In the genomic region with DNA sequence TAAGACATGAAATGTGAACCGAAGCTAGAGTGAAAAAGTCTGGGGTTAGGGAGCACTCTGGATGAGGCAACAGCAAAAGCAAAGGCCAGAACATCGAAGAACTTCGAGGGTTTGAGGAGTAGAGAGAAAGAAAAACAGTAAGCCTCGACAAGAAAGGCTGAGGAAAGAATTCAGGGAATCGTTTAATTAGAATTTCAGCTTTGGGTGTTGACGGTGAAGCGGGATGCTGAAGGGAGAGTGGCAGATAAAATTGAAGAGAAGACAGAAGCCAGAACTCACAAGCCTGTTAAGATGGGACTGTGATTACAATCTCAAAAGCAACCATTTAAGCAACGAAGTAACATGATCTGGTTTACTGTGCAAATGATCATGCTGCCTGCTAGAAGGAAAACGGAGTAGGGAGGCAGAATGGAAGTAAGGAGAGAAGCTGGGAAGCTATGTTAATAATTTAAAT, we compare ENCODE assay signal across 9 cellular contexts. TPM values are rescaled to one million over a fixed set of nuclear protein-coding genes. Genes with fewer than 3 reads are reported as not detected.
DNase-seq lines count a peak whose midpoint lies in the region; ATAC-seq and TF ChIP-seq lines count a peak whose summit lies in the region.
"Had no signal": no experiment of that assay in that cellular context is flagged by ENCODE, and none has a peak within 500 bp of the region (broad histone marks: within the 10 kb centered on the region; RNA-seq: fewer than 3 reads in every experiment).

No MANE protein-coding gene starts in this region.

- no peaks in the 10 kb centered on the region for H3K9me3 Mint-ChIP-seq in natural killer cell

- CTCF ChIA-PET in RWPE1 (lab: Yijun Ruan, JAX), result interaction anchor here (0.5 to 1.4 kb wide), 2 partner anchors 14 to 30 kb away, joined by 3 to 4 read pairs; no protein-coding TSS in a partner anchor

- no peaks in the 10 kb centered on the region for H3K27me3 Mint-ChIP-seq in natural killer cell (ENCODE audit: low read depth in 2 of 2)

- H3K27ac ChIP-seq in cingulate gyrus (ENCODE audit: low read depth, low read length) (peak overlapping the region; percentile 47), RWPE1 (no peak overlapping the region)
- H3K27ac ChIP-seq: epithelial cell of prostate had no signal

- H3K27ac Mint-ChIP-seq in natural killer cell, result peak overlapping the region in 1 of 2 donors; percentile 97

- POLR2A ChIA-PET in RWPE1 (lab: Yijun Ruan, JAX; ENCODE audit: low non-redundant PET), result no interaction called here

- DNase-seq in CD1c-positive myeloid dendritic cell (ENCODE audit: extremely low spot score), result peak; percentile 26
- peak; percentile 71 for DNase-seq in LHCN-M2 (ENCODE audit: low read depth)
- DNase-seq in natural killer cell, result no peak
- no peak for DNase-seq in RPMI8226
- no peak for DNase-seq in NCI-H2029 treated with DMSO at 0.1 percent for 48 hours (lab: John Stamatoyannopoulos, UW)
- no peak for DNase-seq in RWPE1 (ENCODE audit: low spot score)
- no peak for DNase-seq in SW 1271 (lab: John Stamatoyannopoulos, UW)

- no peak for TF ChIP-seq CTCF in natural killer cell (IDR thresholded peaks at IDR 0.05)
- TF ChIP-seq CTCF in RWPE1 (conservative IDR thresholded peaks at IDR 0.05; ENCODE audit: low read depth), result no peak

- peak overlapping the region; percentile 2 for H3K4me3 Mint-ChIP-seq in natural killer cell

- H3K4me1 Mint-ChIP-seq in natural killer cell, result peaks cover 25 to 30% of the 10 kb centered on the region in 2 donors

- no peak for ATAC-seq in natural killer cell

- intact Hi-C loops in natural killer cell (cut with micrococcal nuclease), result no loop called here

- no peaks in the 10 kb centered on the region for H3K36me3 Mint-ChIP-seq in natural killer cell

RNA-seq across cellular contexts. Expression of a gene that starts 2.1 kb away (rescaled TPM):
- total RNA-seq in LHCN-M2 (2014; rRNA removed), result 5.9 and 6.0 TPM in 2 replicates
- polyA plus RNA-seq in LHCN-M2 (2012), result 2.3 TPM
- 10 to 100 TPM; 11.0 to 21.8 (median 14.4) TPM for total RNA-seq in natural killer cell

RNA-seq across cellular contexts. Expression of a gene that starts 28.7 kb away (rescaled TPM):
- total RNA-seq in LHCN-M2 (2014; rRNA removed) (9,336 and 11,900 TPM in 2 replicates), natural killer cell (100 to 1,000 TPM; 627 to 717 (median 634) TPM)
- 5,344 TPM for polyA plus RNA-seq in LHCN-M2 (2012)

Comparison
In these comparisons a context has a peak if more than half of its experiments do, and no peak if none do; other contexts are left out.
1. DNase-seq: peak in CD1c-positive myeloid dendritic cell (single experiment) and LHCN-M2 (single experiment); none in natural killer cell (single experiment), RPMI8226 (single experiment), NCI-H2029 treated with DMSO at 0.1 percent for 48 hours (single experiment), RWPE1 (single experiment) and SW 1271 (0 of 2).
2. RNA of a gene that starts 28.7 kb away (total RNA-seq): 9,336 to 11,900 TPM in LHCN-M2; 627 to 717 TPM in natural killer cell; every median in the first group is over 10 times any median in the second.